ENCODE assay signal across 1 cellular context in genomic region chr11:8055836-8056526, GRCh38.
TF ChIP-seq lines count a peak whose summit lies in the region.

No MANE protein-coding gene starts in this region.

TF ChIP-seq in IMR-90, 13 proteins besides CTCF, POLR2A, EP300 and RAD21 (continued from another document):
- TF ChIP-seq USF2 (IDR thresholded peaks at IDR 0.05; ENCODE audit: low read depth, low read length) (no peak), SMC3 (IDR thresholded peaks at IDR 0.05; ENCODE audit: low read depth, low read length) (no peak), FOS (IDR thresholded peaks at IDR 0.05; ENCODE audit: low read depth, low read length) (no peak), MAFK (IDR thresholded peaks at IDR 0.05; ENCODE audit: low read depth, low read length) (no peak)
- TF ChIP-seq, protein P1, sequence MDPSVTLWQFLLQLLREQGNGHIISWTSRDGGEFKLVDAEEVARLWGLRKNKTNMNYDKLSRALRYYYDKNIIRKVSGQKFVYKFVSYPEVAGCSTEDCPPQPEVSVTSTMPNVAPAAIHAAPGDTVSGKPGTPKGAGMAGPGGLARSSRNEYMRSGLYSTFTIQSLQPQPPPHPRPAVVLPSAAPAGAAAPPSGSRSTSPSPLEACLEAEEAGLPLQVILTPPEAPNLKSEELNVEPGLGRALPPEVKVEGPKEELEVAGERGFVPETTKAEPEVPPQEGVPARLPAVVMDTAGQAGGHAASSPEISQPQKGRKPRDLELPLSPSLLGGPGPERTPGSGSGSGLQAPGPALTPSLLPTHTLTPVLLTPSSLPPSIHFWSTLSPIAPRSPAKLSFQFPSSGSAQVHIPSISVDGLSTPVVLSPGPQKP (IDR thresholded peaks at IDR 0.05; ENCODE audit: borderline replicate concordance, low read depth, low read length), result no peak
